Comparison of ENCODE assay signal across 30 cellular contexts in genomic region chr5:39779836-39780235, GRCh38.
"Had no signal": no experiment of that assay in that cellular context is flagged by ENCODE, and none has a peak within 500 bp of the region (broad histone marks: within the 10 kb centered on the region; RNA-seq: fewer than 3 reads in every experiment).

No MANE protein-coding gene starts in this region.

- DNase-seq: activated CD4-positive, alpha-beta T cell treated with anti-CD3 and anti-CD28 coated beads for 4 hours; activated CD4-positive, alpha-beta T cell treated with anti-CD3 and anti-CD28 coated beads, Interleukin-2, amount 50 U/mL, for 4 hours; activated CD8-positive, alpha-beta memory T cell treated with anti-CD3 and anti-CD28 coated beads for 24 hours; activated effector memory CD4-positive, alpha-beta T cell treated with Interleukin-2 at 50 U/mL for 16 hours; activated naive CD4-positive, alpha-beta T cell treated with anti-CD3 and anti-CD28 coated beads for 36 hours; activated naive CD8-positive, alpha-beta T cell treated with anti-CD3 and anti-CD28 coated beads, Interleukin-2, amount 10 ng/mL, durations not matched to agents 7 days and 5 days; amygdala; central memory CD4-positive, alpha-beta T cell; esophagus squamous epithelium; gastrocnemius medialis; glutamatergic neuron; left cardiac atrium; mammary epithelial cell; midbrain; naive thymus-derived CD8-positive, alpha-beta T cell; right lobe of liver; stimulated activated CD4-positive, alpha-beta T cell treated with anti-CD3 and anti-CD28 coated beads, Interleukin-1b, Interleukin-23, amount 100 ng/mL, for 48 hours; stimulated activated CD4-positive, alpha-beta T cell treated with anti-CD3 and anti-CD28 coated beads, Interleukin-4, amount 100 ng/mL, for 4 hours; stimulated activated CD8-positive, alpha-beta memory T cell treated with anti-CD3 and anti-CD28 coated beads, Interleukin-4, amount 100 ng/mL, for 48 hours; stimulated activated naive CD8-positive, alpha-beta T cell treated with anti-CD3 and anti-CD28 coated beads, Interleukin-15, amount 100 ng/mL, for 72 hours; SW 1271; T-helper 9 cell; tibial artery; upper lobe of right lung had no signal

- H3K36me3 ChIP-seq: breast epithelium, esophagus squamous epithelium, gastrocnemius medialis, right lobe of liver, tibial artery, upper lobe of right lung had no signal

- H3K4me3 ChIP-seq: breast epithelium, esophagus squamous epithelium, gastrocnemius medialis, right lobe of liver, skin epidermis, tibial artery, upper lobe of right lung had no signal

- H3K4me1 ChIP-seq: breast epithelium, esophagus squamous epithelium, gastrocnemius medialis, right lobe of liver, upper lobe of right lung had no signal

- ATAC-seq: gastrocnemius medialis; left cardiac atrium; naive thymus-derived CD8-positive, alpha-beta T cell; right lobe of liver; stimulated activated memory B cell treated with anti-CD40 and anti-IgM and Interleukin-4, amounts not matched to agents 10 μg/mL and 1 μg/mL and 100 μg/mL, for 72 hours; stimulated activated naive CD8-positive, alpha-beta T cell treated with anti-CD3 and anti-CD28 coated beads, Interleukin-15, amount 100 ng/mL, for 72 hours; upper lobe of right lung had no signal

- H3K27me3 ChIP-seq: breast epithelium, esophagus squamous epithelium, gastrocnemius medialis, right lobe of liver, tibial artery, upper lobe of right lung had no signal

- H3K9me3 ChIP-seq: breast epithelium, esophagus squamous epithelium, gastrocnemius medialis, right lobe of liver, tibial artery, upper lobe of right lung had no signal

- FAIRE-seq: islet of Langerhans had no signal

- H3K27ac ChIP-seq: breast epithelium, epithelial cell of prostate, esophagus squamous epithelium, gastrocnemius medialis, right lobe of liver, tibial artery, upper lobe of right lung, VCaP had no signal
